8 cellular contexts compared by ENCODE assay signal in the genomic region with DNA sequence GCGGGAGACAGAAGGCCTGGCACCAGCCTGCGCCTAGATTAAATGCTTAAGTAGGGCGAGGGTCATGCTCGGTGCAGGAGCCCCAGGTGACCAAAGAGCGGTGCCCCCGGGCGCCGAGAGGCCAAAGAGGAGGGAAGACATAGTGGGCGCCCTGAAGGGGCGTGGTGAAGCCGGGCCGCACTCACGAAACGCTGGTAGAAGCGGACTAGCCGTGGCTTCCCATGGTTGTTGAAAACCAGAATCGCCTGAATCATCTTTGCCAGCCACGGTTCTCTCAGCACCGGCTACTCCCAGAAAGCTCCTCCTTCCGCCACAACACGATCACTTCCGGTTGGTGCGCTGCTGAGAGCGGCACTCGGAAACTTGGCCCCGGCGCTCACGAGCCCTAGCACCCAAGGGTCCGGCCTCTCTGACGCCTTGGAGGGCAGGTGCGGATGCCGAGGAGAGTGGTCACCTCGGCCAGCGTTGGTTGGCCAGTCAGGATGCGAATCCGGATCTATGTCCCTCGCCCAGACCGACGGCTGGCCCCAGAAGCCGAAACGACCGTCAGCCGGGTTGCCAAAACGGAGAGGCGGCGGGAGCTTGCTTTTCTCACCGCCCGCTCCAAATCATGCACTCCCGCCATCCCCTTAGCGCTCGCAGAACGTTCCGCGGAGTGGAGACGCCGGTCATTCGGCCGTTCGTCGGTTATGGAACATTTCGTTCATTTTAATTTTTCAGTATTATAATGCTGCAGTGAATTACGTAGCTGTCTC. TPM values are rescaled to one million over a fixed set of nuclear protein-coding genes. Genes with fewer than 3 reads are reported as not detected.
A peak's percentile ranks its signal among the peaks of the same experiment; 100 is the strongest.
DNase-seq lines count a peak whose midpoint lies in the region; ATAC-seq and TF ChIP-seq lines count a peak whose summit lies in the region.

A gene (minus strand): TSS at position 299 of the 755 bp plus-strand sequence. CDS start 45 bp downstream, at position 254.

- peak within 1 kb of the TSS; percentile 96 for H3K4me3 Mint-ChIP-seq in T-helper 17 cell

- H3K4me1 ChIP-seq in right cardiac atrium (ENCODE audit: control insufficient read depth, insufficient read depth, low read length) (peaks cover 2% of the 10 kb centered on the region), vagina (peaks cover 26% of the 10 kb centered on the region)

- no peaks in the 10 kb centered on the region for H3K27me3 Mint-ChIP-seq in T-helper 17 cell

- H3K27ac Mint-ChIP-seq in T-helper 17 cell: peak within 1 kb of the TSS; percentile 96

- peaks cover 0 to 4% of the 10 kb centered on the region in 2 donors for H3K36me3 ChIP-seq in vagina

- intact Hi-C loops in right cardiac atrium (cut with DNase I) (loop anchor here in 1 of 4 donors (5.0 kb wide), 1 partner anchor 178 kb away; no protein-coding TSS in a partner anchor), vagina (cut with DNase I) (no loop called here)

- under 1% methylated on average over 62 of the region's 62 CpGs for WGBS in right cardiac atrium

- H3K27me3 ChIP-seq in right cardiac atrium (ENCODE audit: control insufficient read depth, insufficient read depth) (no peaks in the 10 kb centered on the region), vagina (no peaks in the 10 kb centered on the region)

- H3K4me3 ChIP-seq in right cardiac atrium (ENCODE audit: low read length) (peak within 1 kb of the TSS; percentile 84), vagina (peak within 1 kb of the TSS; percentile 78 to 92)

- in situ Hi-C loops in GM13976 (cut with MboI; ENCODE audit: low sequenced_read_pairs, unreplicated experiment): no loop called here

- TF ChIP-seq POLR2A in vagina (IDR thresholded peaks at IDR 0.05): peak in 1 of 2 donors; percentile 33

- ATAC-seq in HG02840 (IDR thresholded peaks at IDR 0.05; ENCODE audit: low FRiP score, unreplicated experiment) (peak; percentile 93), T-helper 17 cell (peak; percentile 92), right cardiac atrium (peak; percentile 98 to 99)

- TF ChIP-seq CTCF in GM13976 (IDR thresholded peaks at IDR 0.05; ENCODE audit: borderline replicate concordance, control extremely low read depth, extremely low read depth, insufficient read depth, missing control alignments) (no peak), vagina (IDR thresholded peaks at IDR 0.05) (no peak)

- H3K27ac ChIP-seq in angular gyrus (ENCODE audit: low read depth, low read length) (peak within 1 kb of the TSS; percentile 93), right cardiac atrium (ENCODE audit: low read length) (peak within 1 kb of the TSS; percentile 88), vagina (peak within 1 kb of the TSS; percentile 87)

- DNase-seq in GM13976 (ENCODE audit: low spot score) (peak; percentile 91), NCI-H146 treated with DMSO at 0.1 percent for 48 hours (lab: John Stamatoyannopoulos, UW; ENCODE audit: unreplicated experiment) (peak; percentile 74), T-helper 17 cell (peak; percentile 64 to 83 (median 75)), right cardiac atrium (peak; percentile 91 to 95 (median 95)), putamen (ENCODE audit: low spot score) (peak; percentile 90), vagina (ENCODE audit: extremely low spot score in 2 of 2) (peak in 1 of 2 donors; percentile 94)

- H3K4me1 Mint-ChIP-seq in T-helper 17 cell: peaks cover 27% of the 10 kb centered on the region

- H3K9me3 ChIP-seq in T-helper 17 cell (ENCODE audit: control insufficient read depth, low read length, poor library complexity, severe bottlenecking) (no peaks in the 10 kb centered on the region), right cardiac atrium (ENCODE audit: control insufficient read depth, low read length) (no peaks in the 10 kb centered on the region), vagina (no peaks in the 10 kb centered on the region)

- no peaks in the 10 kb centered on the region for H3K36me3 Mint-ChIP-seq in T-helper 17 cell (ENCODE audit: low read depth)

RNA-seq across cellular contexts. Expression of the gene that starts here (rescaled TPM):
- total RNA-seq in T-helper 17 cell (10 to 100 TPM; 28.0 to 29.1 TPM), right cardiac atrium (10 to 100 TPM; 38.5 to 42.6 (median 40.4) TPM), vagina (39.5 TPM)
- polyA plus RNA-seq in right cardiac atrium: 28.8 TPM
